In genomic region chr14:45891417-45892080, GRCh38 we compare ENCODE assay signal across 12 cellular contexts.
DNase-seq lines count a peak whose midpoint lies in the region; ATAC-seq, FAIRE-seq and TF ChIP-seq lines count a peak whose summit lies in the region.
"Had no signal": no experiment of that assay in that cellular context is flagged by ENCODE, and none has a peak within 500 bp of the region (broad histone marks: within the 10 kb centered on the region; RNA-seq: fewer than 3 reads in every experiment).

No MANE protein-coding gene starts in this region.

- no peaks in the 10 kb centered on the region for H3K36me3 ChIP-seq in PC-3 (ENCODE audit: low read depth, low read length)
- no peaks in the 10 kb centered on the region for H3K36me3 ChIP-seq in subcutaneous abdominal adipose tissue (ENCODE audit: control insufficient read depth in 5 of 5, insufficient read depth in 5 of 5, low read length in 5 of 5)

- H3K4me2 ChIP-seq in PC-3 (ENCODE audit: low read length): peak overlapping the region; percentile 76

- ATAC-seq in PC-3 (peak; percentile 85), HG02798 (IDR thresholded peaks at IDR 0.05; ENCODE audit: poor library complexity, unreplicated experiment) (no peak)
- ATAC-seq: natural killer cell treated with Interleukin-12 subunit alpha and Interleukin-12 subunit beta and Interleukin-15 and Interleukin-18, amount 100 ng/mL, for 72 hours had no signal

- peak overlapping the region; percentile 6; the same call in 1 of the 2 replicates for H3K9ac ChIP-seq in PC-3 (ENCODE audit: low read length)
- no peak overlapping the region for H3K9ac ChIP-seq in subcutaneous abdominal adipose tissue (ENCODE audit: low read length in 5 of 5)

- TF ChIP-seq CTCF in PC-3 (conservative IDR thresholded peaks at IDR 0.05; ENCODE audit: low read depth, low read length) (no peak), GM10248 (IDR thresholded peaks at IDR 0.05; ENCODE audit: control extremely low read depth, extremely low read depth, low read depth, missing control alignments) (no peak)

- CTCF ChIA-PET in PC-3 (lab: Charles Lee) (interaction anchor here (0.5 kb wide), 1 partner anchor 102 kb away, joined by 4 read pairs; no protein-coding TSS in a partner anchor), GM10248 (lab: Yijun Ruan, JAX) (interaction anchor here (1.0 kb wide), 1 partner anchor 46 kb away, joined by 3 read pairs; no protein-coding TSS in a partner anchor)

- H3K4me1 ChIP-seq in PC-3 (ENCODE audit: insufficient read depth, low read length) (peaks cover 18% of the 10 kb centered on the region), subcutaneous abdominal adipose tissue (ENCODE audit: control insufficient read depth in 5 of 5, insufficient read depth in 5 of 5, low read length in 5 of 5) (peaks cover 0 to 3% (median 0%) of the 10 kb centered on the region in 5 donors)

- DNase-seq in NCI-H1105 (lab: John Stamatoyannopoulos, UW) (peak; percentile 93), PC-3 (peak; percentile 87), iPS-NIHi11 (ENCODE audit: low spot score) (peak; percentile 50), GM10248 (ENCODE audit: extremely low spot score) (no peak), NCI-H1694 treated with DMSO at 0.1 percent for 48 hours (lab: John Stamatoyannopoulos, UW) (no peak), GM19239 (ENCODE audit: insufficient read length, low spot score) (no peak)
- DNase-seq: Karpas-422, SW 1271 had no signal

- no peak for FAIRE-seq in GM19239 (lab: Jason Lieb, UNC)
- FAIRE-seq: frontal cortex had no signal

- no peaks in the 10 kb centered on the region for H3K9me2 ChIP-seq in PC-3 (replicated peaks; ENCODE audit: low read length)

- no peaks in the 10 kb centered on the region for H3F3A ChIP-seq in PC-3 (ENCODE audit: low read length, unreplicated experiment)

- no peaks in the 10 kb centered on the region for H3K79me2 ChIP-seq in PC-3 (ENCODE audit: low read length)

- POLR2A ChIA-PET in PC-3 (lab: Charles Lee; ENCODE audit: unreplicated experiment): no interaction called here
- POLR2A ChIA-PET in GM10248 (lab: Yijun Ruan, JAX): no interaction called here

- H3K9me3 ChIP-seq in PC-3 (ENCODE audit: low read length) (no peaks in the 10 kb centered on the region), subcutaneous abdominal adipose tissue (ENCODE audit: control insufficient read depth in 5 of 5, low read length in 5 of 5) (no peaks in the 10 kb centered on the region)

- intact Hi-C loops in PC-3 (cut with micrococcal nuclease): no loop called here

- no TSS peak for BruUV-seq in PC-3 (replicated peaks; lab: Mats Ljungman, UMichigan)

- peak overlapping the region; percentile 78 for H2AFZ ChIP-seq in PC-3 (ENCODE audit: low read length)

- H4K20me1 ChIP-seq in PC-3 (ENCODE audit: low read length): no peaks in the 10 kb centered on the region

- H3K4me3 ChIP-seq in PC-3 (ENCODE audit: low read length) (peak overlapping the region; percentile 52), subcutaneous abdominal adipose tissue (ENCODE audit: low read depth in 1 of 5, low read length in 5 of 5) (peak overlapping the region; percentile 22 to 54 (median 40))

- no peaks in the 10 kb centered on the region for H3K27me3 ChIP-seq in PC-3 (ENCODE audit: low read length)
- no peaks in the 10 kb centered on the region for H3K27me3 ChIP-seq in subcutaneous abdominal adipose tissue (ENCODE audit: control insufficient read depth in 5 of 5, insufficient read depth in 4 of 5, low read length in 5 of 5)

- H3K27ac ChIP-seq in PC-3 (ENCODE audit: low read length): peak overlapping the region; percentile 70
- no peak overlapping the region for H3K27ac ChIP-seq in subcutaneous abdominal adipose tissue (ENCODE audit: low read depth, low read length)

Comparison
In these comparisons a context has a peak if more than half of its experiments do, and no peak if none do; other contexts are left out.
1. DNase-seq: peak in NCI-H1105 (single experiment), PC-3 (single experiment) and iPS-NIHi11 (single experiment); none in GM10248 (single experiment), NCI-H1694 treated with DMSO at 0.1 percent for 48 hours (single experiment) and GM19239 (single experiment).